ENCODE assay signal across 8 cellular contexts in genomic region chr10:114544045-114544659, GRCh38.
A peak's percentile ranks its signal among the peaks of the same experiment; 100 is the strongest.
DNase-seq lines count a peak whose midpoint lies in the region; ATAC-seq and TF ChIP-seq lines count a peak whose summit lies in the region.

No MANE protein-coding gene starts in this region.

- H3K4me3 ChIP-seq in NB4 (ENCODE audit: low read depth, low read length) (no peak overlapping the region), HAP-1 (no peak overlapping the region)

- in situ Hi-C loops in HAP-1 (cut with MboI; ENCODE audit: low sequenced_read_pairs): loop anchor here (10.0 kb wide), 1 partner anchor 69 kb away; no protein-coding TSS in a partner anchor

- CTCF ChIA-PET in GM10248 (lab: Yijun Ruan, JAX): interaction anchor here (1.0 to 10.3 kb wide), 7 partner anchors 10 to 318 kb away, joined by 3 to 93 read pairs (median 4); no protein-coding TSS in a partner anchor

- no peaks in the 10 kb centered on the region for H3K36me3 ChIP-seq in HAP-1 (replicated peaks)

- POLR2A ChIA-PET in GM10248 (lab: Yijun Ruan, JAX): no interaction called here

- no peaks in the 10 kb centered on the region for H3K27me3 ChIP-seq in HAP-1 (ENCODE audit: low read depth)

- TF ChIP-seq CTCF in GM10248 (IDR thresholded peaks at IDR 0.05; ENCODE audit: control extremely low read depth, extremely low read depth, low read depth, missing control alignments) (peak; percentile 0), NB4 (IDR thresholded peaks at IDR 0.05; ENCODE audit: low read depth, low read length) (no peak)

- no peaks in the 10 kb centered on the region for H3K4me1 ChIP-seq in HAP-1

- TF ChIP-seq POLR2A in NB4 (IDR thresholded peaks at IDR 0.05; ENCODE audit: extremely low read depth, insufficient read length): no peak

- no peaks in the 10 kb centered on the region for H3K9me3 ChIP-seq in HAP-1

- DNase-seq in GM10248 (ENCODE audit: extremely low spot score): peak; percentile 80
- DNase-seq in NB4 (ENCODE audit: low read depth): peak; percentile 88
- DNase-seq in activated gamma-delta T cell (lab: John Stamatoyannopoulos, UW): peak; percentile 17
- DNase-seq in stimulated activated CD4-positive, alpha-beta T cell treated with anti-CD3 and anti-CD28 coated beads, Interleukin-4, amount 100 ng/mL, for 24 hours: peak; percentile 66
- DNase-seq in SK-N-DZ (ENCODE audit: low spot score): no peak
- no peak for DNase-seq in NCI-H2081 (lab: John Stamatoyannopoulos, UW)
- DNase-seq in HAP-1 (ENCODE audit: low spot score in 2 of 2): no peak

- ATAC-seq in GM21825 (IDR thresholded peaks at IDR 0.05; ENCODE audit: unreplicated experiment): peak; percentile 99

Comparison
In these comparisons a context has a peak if more than half of its experiments do, and no peak if none do; other contexts are left out.
1. DNase-seq: peak in GM10248 (single experiment), NB4 (single experiment), activated gamma-delta T cell (single experiment) and stimulated activated CD4-positive, alpha-beta T cell treated with anti-CD3 and anti-CD28 coated beads, Interleukin-4, amount 100 ng/mL, for 24 hours (single experiment); none in SK-N-DZ (single experiment), NCI-H2081 (0 of 2) and HAP-1 (0 of 2).